In the genomic region with DNA sequence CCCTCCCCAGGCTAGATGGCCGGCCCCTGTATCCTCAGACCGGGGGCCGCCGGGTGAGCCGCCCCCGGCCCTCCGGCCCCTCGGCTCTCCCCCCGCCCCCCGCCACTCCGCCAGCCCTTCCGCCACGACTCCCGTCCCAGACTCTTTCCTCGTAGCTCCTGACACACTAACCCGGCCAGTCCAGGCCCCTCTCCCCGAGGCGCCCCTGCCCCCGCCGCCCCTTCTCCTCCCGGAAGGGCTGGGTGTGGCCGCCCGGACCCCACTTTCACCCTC, we compare ENCODE assay signal across 8 cellular contexts. TPM values are rescaled to one million over a fixed set of nuclear protein-coding genes. Genes with fewer than 3 reads are reported as not detected.
DNase-seq lines count a peak whose midpoint lies in the region; ATAC-seq and TF ChIP-seq lines count a peak whose summit lies in the region.

No MANE protein-coding gene starts in this region.

- H3K27me3 Mint-ChIP-seq in progenitor cell of endocrine pancreas: peaks cover 4% of the 10 kb centered on the region

- H3K36me3 Mint-ChIP-seq in progenitor cell of endocrine pancreas (ENCODE audit: insufficient read depth): peaks cover 6% of the 10 kb centered on the region

- no peaks in the 10 kb centered on the region for H3K9me3 Mint-ChIP-seq in progenitor cell of endocrine pancreas (ENCODE audit: low read depth)

- no peak overlapping the region for H3K27ac ChIP-seq in DND-41 (ENCODE audit: low read length)
- H3K27ac ChIP-seq in RWPE2 (ENCODE audit: poor library complexity, severe bottlenecking): peak overlapping the region; percentile 93
- peak overlapping the region; percentile 97 to 100 (median 100) for H3K27ac ChIP-seq in esophagus squamous epithelium

- peak overlapping the region; percentile 73; the same call in 1 of the 2 replicates for H2AFZ ChIP-seq in DND-41 (ENCODE audit: low read depth, low read length)

- peak overlapping the region; percentile 95 for H3K27ac Mint-ChIP-seq in progenitor cell of endocrine pancreas

- H4K20me1 ChIP-seq in DND-41 (ENCODE audit: insufficient read depth, low read length): 0 out of 2 replicates have a peak, but pooled peaks cover 4% of the 10 kb centered on the region

- H3K4me1 Mint-ChIP-seq in progenitor cell of endocrine pancreas (ENCODE audit: low read depth): peaks cover 23% of the 10 kb centered on the region

- H3K9me3 ChIP-seq in DND-41 (ENCODE audit: insufficient read depth, low read length, severe bottlenecking): no peaks in the 10 kb centered on the region
- H3K9me3 ChIP-seq in RWPE2 (ENCODE audit: severe bottlenecking): no peaks in the 10 kb centered on the region
- no peaks in the 10 kb centered on the region for H3K9me3 ChIP-seq in esophagus squamous epithelium

- no peaks in the 10 kb centered on the region for H3K79me2 ChIP-seq in DND-41 (ENCODE audit: insufficient read depth, low read length)

- H3K4me2 ChIP-seq in DND-41 (ENCODE audit: insufficient read depth, low read length): peak overlapping the region; percentile 96

- H3K27me3 ChIP-seq in DND-41 (ENCODE audit: insufficient read depth, low read length, poor library complexity) (no peaks in the 10 kb centered on the region), RWPE2 (ENCODE audit: insufficient read depth, poor library complexity, severe bottlenecking) (no peaks in the 10 kb centered on the region), esophagus squamous epithelium (no peaks in the 10 kb centered on the region)

- H3K4me3 ChIP-seq in DND-41 (ENCODE audit: low read depth in 1 of 2, low read length in 2 of 2): peak overlapping the region; percentile 61 to 94
- peak overlapping the region; percentile 68 for H3K4me3 ChIP-seq in RWPE2 (ENCODE audit: severe bottlenecking)
- peak overlapping the region; percentile 86 to 100 (median 91) for H3K4me3 ChIP-seq in esophagus squamous epithelium

- ATAC-seq in DND-41 (ENCODE audit: insufficient read depth, low read depth) (no peak), RWPE2 (ENCODE audit: low read depth) (no peak), HG02642 (IDR thresholded peaks at IDR 0.05; ENCODE audit: poor library complexity, unreplicated experiment) (no peak)

- TF ChIP-seq CTCF in DND-41 (IDR thresholded peaks at IDR 0.05; ENCODE audit: borderline replicate concordance, extremely low read depth, low read length, poor library complexity, severe bottlenecking) (no peak), RWPE2 (IDR thresholded peaks at IDR 0.05; ENCODE audit: poor library complexity, severe bottlenecking) (no peak), esophagus squamous epithelium (IDR thresholded peaks at IDR 0.05) (no peak), progenitor cell of endocrine pancreas (IDR thresholded peaks at IDR 0.05; ENCODE audit: unreplicated experiment) (no peak)

- WGBS in esophagus squamous epithelium, 2 donors: 0% methylated on average over 11 of the region's 23 CpGs; no CpG with 5 or more reads in 1 of the 2 donors

- no peak for DNase-seq in DND-41
- no peak for DNase-seq in RWPE2 (ENCODE audit: low spot score)
- no peak for DNase-seq in esophagus squamous epithelium (lab: John Stamatoyannopoulos, UW)
- no peak for DNase-seq in progenitor cell of endocrine pancreas (ENCODE audit: low spot score, unreplicated experiment)
- DNase-seq in DMS153 (lab: John Stamatoyannopoulos, UW): no peak
- no peak for DNase-seq in NCI-H1105 (lab: John Stamatoyannopoulos, UW)
- no peak for DNase-seq in NCI-H1417 (lab: John Stamatoyannopoulos, UW)

- H3K9ac ChIP-seq in DND-41 (ENCODE audit: low read depth, low read length): peak overlapping the region; percentile 44

- intact Hi-C loops in esophagus squamous epithelium (cut with DNase I): no loop called here

- H3K4me1 ChIP-seq in DND-41 (ENCODE audit: insufficient read depth, low read length): peaks cover 23% of the 10 kb centered on the region
- H3K4me1 ChIP-seq in RWPE2 (ENCODE audit: insufficient read depth, poor library complexity, severe bottlenecking): peaks cover 21% of the 10 kb centered on the region
- peaks cover 30 to 69% (median 42%) of the 10 kb centered on the region in 3 donors for H3K4me1 ChIP-seq in esophagus squamous epithelium

- no peak for TF ChIP-seq POLR2A in esophagus squamous epithelium (IDR thresholded peaks at IDR 0.05)

- no peaks in the 10 kb centered on the region for H3K36me3 ChIP-seq in DND-41 (ENCODE audit: insufficient read depth, low read length)
- peaks cover 33% of the 10 kb centered on the region for H3K36me3 ChIP-seq in RWPE2 (ENCODE audit: low read depth)
- peaks cover 8 to 27% (median 14%) of the 10 kb centered on the region in 3 donors for H3K36me3 ChIP-seq in esophagus squamous epithelium

- H3K4me3 Mint-ChIP-seq in progenitor cell of endocrine pancreas (ENCODE audit: low read depth): peak overlapping the region; percentile 93

RNA-seq across cellular contexts. Expression of a gene that starts 5.6 kb away (rescaled TPM):
- total RNA-seq in esophagus squamous epithelium (1 to 10 TPM; 4.2 to 6.0 (median 5.6) TPM), progenitor cell of endocrine pancreas (2.7 and 2.9 TPM in 2 replicates)

RNA-seq across cellular contexts. Expression of a gene that starts 8.8 kb away (rescaled TPM):
- total RNA-seq in esophagus squamous epithelium (10 to 100 TPM; 12.5 to 33.8 (median 21.1) TPM), progenitor cell of endocrine pancreas (22.1 and 22.4 TPM in 2 replicates)

RNA-seq across cellular contexts. Expression of a gene that starts 26.9 kb away (rescaled TPM):
- total RNA-seq in esophagus squamous epithelium (1 to 10 TPM in 2 of 4 donors, under 1 TPM in 2; 0.22 to 7.1 (median 1.6) TPM), progenitor cell of endocrine pancreas (68.6 and 74.5 TPM in 2 replicates)

RNA-seq across cellular contexts. Expression of a gene that starts 31.1 kb away (rescaled TPM):
- total RNA-seq in esophagus squamous epithelium (100 to 1,000 TPM; 112 to 157 (median 145) TPM), progenitor cell of endocrine pancreas (367 and 378 TPM in 2 replicates)

RNA-seq across cellular contexts. Expression of a gene that starts 46.1 kb away (rescaled TPM):
- 100 to 1,000 TPM in 2 of 4 donors, 10 to 100 TPM in 2; 26.6 to 351 (median 80.6) TPM for total RNA-seq in esophagus squamous epithelium
- 163 and 169 TPM in 2 replicates for total RNA-seq in progenitor cell of endocrine pancreas
